In the genomic region with DNA sequence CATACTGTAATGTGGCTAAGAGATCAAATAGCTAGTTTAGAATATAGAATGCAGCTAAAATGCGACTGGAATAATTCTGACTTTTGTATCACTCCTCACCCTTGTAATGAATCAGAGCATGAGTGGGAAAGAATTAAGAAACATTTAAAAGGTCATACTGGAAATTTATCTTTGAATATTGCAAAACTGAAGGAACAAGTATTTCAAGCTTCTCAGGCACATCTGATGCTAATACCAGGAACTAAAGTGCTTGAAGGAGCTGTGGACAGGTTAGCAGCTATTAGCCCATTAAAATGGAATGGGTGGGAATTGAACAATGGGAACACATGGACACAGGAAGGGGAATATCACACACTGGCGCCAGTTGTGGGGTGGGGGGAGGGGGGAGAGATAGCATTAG, we compare ENCODE assay signal across 29 cellular contexts.
"Had no signal": no experiment of that assay in that cellular context is flagged by ENCODE, and none has a peak within 500 bp of the region (broad histone marks: within the 10 kb centered on the region; RNA-seq: fewer than 3 reads in every experiment).

No MANE protein-coding gene starts in this region.

- H3K27me3 Mint-ChIP-seq: activated CD4-positive, alpha-beta T cell treated with anti-CD3 and anti-CD28 coated beads for 36 hours; activated CD4-positive, alpha-beta T cell treated with anti-CD3 and anti-CD28 coated beads, Interleukin-2, amount 10 ng/mL, durations not matched to agents 7 days and 5 days; activated naive CD8-positive, alpha-beta T cell treated with anti-CD3 and anti-CD28 coated beads, Interleukin-2, amount 10 ng/mL, durations not matched to agents 7 days and 5 days; activated T-cell treated with anti-CD3 and anti-CD28 coated beads, Interleukin-2, amount 50 U/mL, for 24 hours had no signal

- ATAC-seq: activated CD4-positive, alpha-beta T cell treated with anti-CD3 and anti-CD28 coated beads for 36 hours; activated CD8-positive, alpha-beta T cell treated with anti-CD3 and anti-CD28 coated beads, Interleukin-2, amount 10 ng/mL, durations not matched to agents 7 days and 5 days; Right ventricle myocardium inferior had no signal

- H3K36me3 ChIP-seq: ascending aorta, Peyer's patch, SJCRH30, WERI-Rb-1 had no signal

- H3K27ac ChIP-seq: ascending aorta, Peyer's patch, SJCRH30, SK-N-MC, WERI-Rb-1 had no signal

- H3K27ac Mint-ChIP-seq: activated CD4-positive, alpha-beta T cell treated with anti-CD3 and anti-CD28 coated beads for 36 hours; activated CD4-positive, alpha-beta T cell treated with anti-CD3 and anti-CD28 coated beads, Interleukin-2, amount 10 ng/mL, durations not matched to agents 7 days and 5 days; activated CD8-positive, alpha-beta T cell treated with anti-CD3 and anti-CD28 coated beads, Interleukin-2, amount 10 ng/mL, durations not matched to agents 7 days and 5 days; activated naive CD4-positive, alpha-beta T cell treated with anti-CD3 and anti-CD28 coated beads, Interleukin-2, amount 50 U/mL, for 24 hours; activated naive CD8-positive, alpha-beta T cell treated with anti-CD3 and anti-CD28 coated beads, Interleukin-2, amount 10 ng/mL, durations not matched to agents 7 days and 5 days; activated T-cell treated with anti-CD3 and anti-CD28 coated beads, Interleukin-2, amount 50 U/mL, for 24 hours; activated T-helper 2 cell treated with anti-CD3 and anti-CD28 coated beads, Interferon-gamma antibody, Interleukin-2, Interleukin-4, amounts not matched to agents 10 μg/mL and 5 μg/mL and 100 μg/mL, durations not matched to agents 14 hours and 24 hours and 36 hours had no signal

- H3K4me3 ChIP-seq: ascending aorta, Peyer's patch, SJCRH30, SK-N-MC had no signal

- H3K9me3 ChIP-seq: ascending aorta, Peyer's patch, SJCRH30 had no signal

- H3K4me3 Mint-ChIP-seq: activated CD4-positive, alpha-beta T cell treated with anti-CD3 and anti-CD28 coated beads for 36 hours; activated CD4-positive, alpha-beta T cell treated with anti-CD3 and anti-CD28 coated beads, Interleukin-2, amount 10 ng/mL, durations not matched to agents 7 days and 5 days; activated CD8-positive, alpha-beta T cell treated with anti-CD3 and anti-CD28 coated beads, Interleukin-2, amount 10 ng/mL, durations not matched to agents 7 days and 5 days; activated naive CD4-positive, alpha-beta T cell treated with anti-CD3 and anti-CD28 coated beads, Interleukin-2, amount 50 U/mL, for 24 hours; activated naive CD8-positive, alpha-beta T cell treated with anti-CD3 and anti-CD28 coated beads, Interleukin-2, amount 10 ng/mL, durations not matched to agents 7 days and 5 days; activated T-cell treated with anti-CD3 and anti-CD28 coated beads, Interleukin-2, amount 50 U/mL, for 24 hours had no signal

- DNase-seq: activated CD4-positive, alpha-beta T cell treated with anti-CD3 and anti-CD28 coated beads for 36 hours; activated CD4-positive, alpha-beta T cell treated with anti-CD3 and anti-CD28 coated beads, Interleukin-2, amount 10 ng/mL, durations not matched to agents 7 days and 5 days; activated CD4-positive, alpha-beta T cell treated with anti-CD3 and anti-CD28 coated beads, Interleukin-2, amount 50 U/mL, for 48 hours; activated CD8-positive, alpha-beta T cell treated with anti-CD3 and anti-CD28 coated beads, Interleukin-2, amount 10 ng/mL, durations not matched to agents 7 days and 5 days; activated gamma-delta T cell; activated naive CD4-positive, alpha-beta T cell treated with Interleukin-2 at 50 U/mL for 16 hours; activated naive CD8-positive, alpha-beta T cell treated with anti-CD3 and anti-CD28 coated beads, Interleukin-2, amount 10 ng/mL, durations not matched to agents 7 days and 5 days; activated T-cell treated with anti-CD3 and anti-CD28 coated beads, Interleukin-2, amount 50 U/mL, for 24 hours; amygdala; NCI-H1092 treated with DMSO at 0.1 percent for 48 hours; NCI-H1417; NCI-H146; NCI-H187; NCI-H2029 treated with DMSO at 0.1 percent for 48 hours; NCI-H2171 treated with DMSO at 0.1 percent for 48 hours; NCI-H2227 treated with DMSO at 0.1 percent for 48 hours; NCI-H446; NCI-H510A treated with DMSO at 0.1 percent for 48 hours; NCI-H526 treated with DMSO at 0.1 percent for 48 hours; NCI-H82; Peyer's patch; SJCRH30; T1000; WERI-Rb-1 had no signal

- H3K4me1 Mint-ChIP-seq: activated CD4-positive, alpha-beta T cell treated with anti-CD3 and anti-CD28 coated beads for 36 hours; activated CD4-positive, alpha-beta T cell treated with anti-CD3 and anti-CD28 coated beads, Interleukin-2, amount 10 ng/mL, durations not matched to agents 7 days and 5 days; activated naive CD4-positive, alpha-beta T cell treated with anti-CD3 and anti-CD28 coated beads, Interleukin-2, amount 50 U/mL, for 24 hours; activated naive CD8-positive, alpha-beta T cell treated with anti-CD3 and anti-CD28 coated beads, Interleukin-2, amount 10 ng/mL, durations not matched to agents 7 days and 5 days had no signal

- H3K27me3 ChIP-seq: ascending aorta, Peyer's patch, SJCRH30 had no signal

- H3K4me1 ChIP-seq: ascending aorta, Peyer's patch, SJCRH30 had no signal
